Comparison of ENCODE assay signal across 9 cellular contexts in genomic region chr1:109281680-109282496, GRCh38. TPM values are rescaled to one million over a fixed set of nuclear protein-coding genes. Genes with fewer than 3 reads are reported as not detected.
A peak's percentile ranks its signal among the peaks of the same experiment; 100 is the strongest.
DNase-seq lines count a peak whose midpoint lies in the region; ATAC-seq lines count a peak whose summit lies in the region.
"Had no signal": no experiment of that assay in that cellular context is flagged by ENCODE, and none has a peak within 500 bp of the region (broad histone marks: within the 10 kb centered on the region; RNA-seq: fewer than 3 reads in every experiment).

No MANE protein-coding gene starts in this region.

- H3K27ac ChIP-seq in naive thymus-derived CD4-positive, alpha-beta T cell (ENCODE audit: low read depth, low read length): no peak overlapping the region

- H3K9me3 ChIP-seq in MG63: no peaks in the 10 kb centered on the region
- no peaks in the 10 kb centered on the region for H3K9me3 ChIP-seq in naive thymus-derived CD4-positive, alpha-beta T cell (ENCODE audit: control insufficient read depth in 2 of 3, low read length in 3 of 3)

- H3K27me3 Mint-ChIP-seq in central memory CD8-positive, alpha-beta T cell: no peaks in the 10 kb centered on the region
- H3K27me3 Mint-ChIP-seq in naive thymus-derived CD4-positive, alpha-beta T cell: peaks cover 0 to 4% (median 0%) of the 10 kb centered on the region in 5 donors

- no peaks in the 10 kb centered on the region for H3K9me3 Mint-ChIP-seq in central memory CD8-positive, alpha-beta T cell
- no peaks in the 10 kb centered on the region for H3K9me3 Mint-ChIP-seq in naive thymus-derived CD4-positive, alpha-beta T cell

- H3K4me1 ChIP-seq in naive thymus-derived CD4-positive, alpha-beta T cell (ENCODE audit: control insufficient read depth in 2 of 2, insufficient read depth in 2 of 2, low read length in 2 of 2): peaks cover 8 to 11% of the 10 kb centered on the region in 2 donors

- intact Hi-C loops in naive thymus-derived CD4-positive, alpha-beta T cell (cut with micrococcal nuclease): loop anchor here in 1 of 2 donors (2.0 to 10.0 kb wide), 2 partner anchors 317 to 339 kb away; partner anchors contain the start of gene CLCC1

- H3K36me3 ChIP-seq in MG63: peaks cover 40% of the 10 kb centered on the region
- H3K36me3 ChIP-seq in naive thymus-derived CD4-positive, alpha-beta T cell (ENCODE audit: control insufficient read depth in 2 of 3, insufficient read depth in 3 of 3, low read length in 3 of 3): no peaks in the 10 kb centered on the region

- peaks cover 23% of the 10 kb centered on the region for H3K4me1 Mint-ChIP-seq in central memory CD8-positive, alpha-beta T cell
- peaks cover 6 to 36% (median 18%) of the 10 kb centered on the region in 7 donors for H3K4me1 Mint-ChIP-seq in naive thymus-derived CD4-positive, alpha-beta T cell

- H3K27ac Mint-ChIP-seq in central memory CD8-positive, alpha-beta T cell (ENCODE audit: low read depth): no peak overlapping the region
- H3K27ac Mint-ChIP-seq in naive thymus-derived CD4-positive, alpha-beta T cell: peak overlapping the region in 2 of 9 donors; percentile 70 to 78

- peaks cover 6% of the 10 kb centered on the region for H3K36me3 Mint-ChIP-seq in central memory CD8-positive, alpha-beta T cell (ENCODE audit: insufficient read depth)
- H3K36me3 Mint-ChIP-seq in naive thymus-derived CD4-positive, alpha-beta T cell: peaks cover 0 to 9% (median 0%) of the 10 kb centered on the region in 5 donors

- ATAC-seq in central memory CD8-positive, alpha-beta T cell (replicated peaks; ENCODE audit: extremely low read depth, poor library complexity, severe bottlenecking): no peak
- ATAC-seq in naive thymus-derived CD4-positive, alpha-beta T cell: no peak

- H3K4me3 ChIP-seq in MG63: peak overlapping the region; percentile 65
- H3K4me3 ChIP-seq in naive thymus-derived CD4-positive, alpha-beta T cell (ENCODE audit: low read length): no peak overlapping the region
- H3K4me3 ChIP-seq: lung had no signal

- no peaks in the 10 kb centered on the region for H3K27me3 ChIP-seq in MG63
- no peaks in the 10 kb centered on the region for H3K27me3 ChIP-seq in naive thymus-derived CD4-positive, alpha-beta T cell (ENCODE audit: control insufficient read depth in 2 of 2, insufficient read depth in 2 of 2, low read length in 2 of 2)

- DNase-seq in CD1c-positive myeloid dendritic cell (ENCODE audit: extremely low spot score): peak; percentile 35
- no peak for DNase-seq in MG63
- no peak for DNase-seq in central memory CD8-positive, alpha-beta T cell (ENCODE audit: low spot score in 2 of 2)
- DNase-seq in naive thymus-derived CD4-positive, alpha-beta T cell: no peak
- no peak for DNase-seq in NCI-H1694 (lab: John Stamatoyannopoulos, UW)
- DNase-seq in SW480 (ENCODE audit: low spot score): no peak
- DNase-seq in D341Med (ENCODE audit: low spot score): no peak
- DNase-seq in NCI-H2171 (lab: John Stamatoyannopoulos, UW): no peak

- CTCF ChIA-PET in naive thymus-derived CD4-positive, alpha-beta T cell (lab: Charles Lee): interaction anchor here (1.0 to 5.5 kb wide), 5 partner anchors 110 to 250 kb away, joined by 4 to 62 read pairs (median 11); partner anchors contain the start of gene SORT1

- POLR2A ChIA-PET in naive thymus-derived CD4-positive, alpha-beta T cell (lab: Charles Lee): interaction anchor here (1.3 to 1.7 kb wide), 3 partner anchors 144 to 201 kb away, joined by 4 read pairs; no protein-coding TSS in a partner anchor

- peak overlapping the region; percentile 91 for H3K4me3 Mint-ChIP-seq in central memory CD8-positive, alpha-beta T cell
- peak overlapping the region; percentile 89 to 99 (median 96) for H3K4me3 Mint-ChIP-seq in naive thymus-derived CD4-positive, alpha-beta T cell

RNA-seq across cellular contexts. Expression of gene PSRC1, which starts 1.1 kb away (rescaled TPM):
- 38.5 and 67.0 TPM in 2 replicates for total RNA-seq in MG63 (2014; rRNA removed; shearing (Covaris generic); ENCODE audit: low replicate concordance)
- 10 to 100 TPM in 1 of 5 experiments, 1 to 10 TPM in 1, under 1 TPM in 2, not detected in 1; 0.38 to 16.1 (median 1.3) TPM for total RNA-seq in naive thymus-derived CD4-positive, alpha-beta T cell
- polyA plus RNA-seq in naive thymus-derived CD4-positive, alpha-beta T cell: under 1 TPM in 1 of 2 donors, not detected in 1; 0.67 TPM

RNA-seq across cellular contexts. Expression of gene MYBPHL, which starts 24.9 kb away (rescaled TPM):
- total RNA-seq in MG63 (2014; rRNA removed; shearing (Covaris generic); ENCODE audit: low replicate concordance): not detected in 2 replicates
- not detected for total RNA-seq in naive thymus-derived CD4-positive, alpha-beta T cell
- not detected for polyA plus RNA-seq in naive thymus-derived CD4-positive, alpha-beta T cell

RNA-seq across cellular contexts. Expression of gene CELSR2, which starts 32.5 kb away (rescaled TPM):
- total RNA-seq in MG63 (2014; rRNA removed; shearing (Covaris generic); ENCODE audit: low replicate concordance): 0.76 and 1.2 TPM in 2 replicates
- 1 to 10 TPM; 3.0 to 6.4 (median 3.2) TPM for total RNA-seq in naive thymus-derived CD4-positive, alpha-beta T cell
- polyA plus RNA-seq in naive thymus-derived CD4-positive, alpha-beta T cell: 1 to 10 TPM in 1 of 2 donors, under 1 TPM in 1; 0.17 to 1.3 TPM
